Comparison of ENCODE assay signal across 1 cellular context in the genomic region with DNA sequence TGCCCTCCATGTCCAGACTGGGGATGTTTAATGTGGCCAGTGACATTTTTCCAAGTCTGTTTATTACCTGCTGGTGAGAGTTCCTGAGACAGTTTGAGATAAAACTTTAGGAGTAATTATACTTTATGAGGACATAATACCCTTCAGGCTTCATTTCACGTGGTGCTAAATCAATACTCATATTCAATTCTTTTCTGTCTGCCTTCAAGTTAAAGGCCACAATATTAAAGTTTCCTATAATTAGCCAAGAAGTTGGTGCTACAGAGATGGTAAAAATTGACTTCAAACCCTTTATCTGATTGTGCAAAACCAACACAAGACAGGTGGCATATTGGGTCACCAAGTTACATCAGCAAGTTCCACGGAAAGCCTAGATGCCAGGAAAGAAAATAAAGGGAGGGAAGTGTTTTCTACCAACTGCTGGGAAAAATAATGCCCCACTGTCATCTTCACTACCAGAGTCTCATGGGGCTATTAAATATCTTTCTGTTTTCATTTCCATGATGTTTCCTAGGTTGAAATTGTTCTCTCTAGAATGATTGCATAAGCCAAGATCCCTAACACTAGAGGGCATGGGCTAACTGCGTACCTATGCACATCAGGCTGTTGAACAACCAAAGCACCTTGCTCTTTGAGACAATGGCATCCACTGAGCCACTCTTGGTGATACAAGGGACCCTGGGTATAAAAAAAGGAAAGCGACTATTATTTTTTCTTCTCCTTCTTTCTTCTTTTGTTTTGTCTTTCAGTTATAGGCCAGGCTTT.
TF ChIP-seq lines count a peak whose summit lies in the region.

No MANE protein-coding gene starts in this region.

TF ChIP-seq in SK-N-SH treated with all-trans-retinoic acid at 6 μM for 48 hours, 23 proteins besides CTCF, POLR2A, EP300 and RAD21 (continued from another document):
- TF ChIP-seq, protein P1, sequence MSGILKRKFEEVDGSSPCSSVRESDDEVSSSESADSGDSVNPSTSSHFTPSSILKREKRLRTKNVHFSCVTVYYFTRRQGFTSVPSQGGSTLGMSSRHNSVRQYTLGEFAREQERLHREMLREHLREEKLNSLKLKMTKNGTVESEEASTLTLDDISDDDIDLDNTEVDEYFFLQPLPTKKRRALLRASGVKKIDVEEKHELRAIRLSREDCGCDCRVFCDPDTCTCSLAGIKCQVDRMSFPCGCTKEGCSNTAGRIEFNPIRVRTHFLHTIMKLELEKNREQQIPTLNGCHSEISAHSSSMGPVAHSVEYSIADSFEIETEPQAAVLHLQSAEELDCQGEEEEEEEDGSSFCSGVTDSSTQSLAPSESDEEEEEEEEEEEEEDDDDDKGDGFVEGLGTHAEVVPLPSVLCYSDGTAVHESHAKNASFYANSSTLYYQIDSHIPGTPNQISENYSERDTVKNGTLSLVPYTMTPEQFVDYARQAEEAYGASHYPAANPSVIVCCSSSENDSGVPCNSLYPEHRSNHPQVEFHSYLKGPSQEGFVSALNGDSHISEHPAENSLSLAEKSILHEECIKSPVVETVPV (CRISPR knock-in tag; IDR thresholded peaks at IDR 0.05) = no peak
- no peak for TF ChIP-seq PPARA (CRISPR knock-in tag; IDR thresholded peaks at IDR 0.05; ENCODE audit: borderline replicate concordance)
- TF ChIP-seq OSR1 (CRISPR knock-in tag; IDR thresholded peaks at IDR 0.05) = no peak
- TF ChIP-seq ZNF565 (CRISPR knock-in tag; conservative IDR thresholded peaks at IDR 0.05; ENCODE audit: low read depth) = no peak
- TF ChIP-seq, protein P2, sequence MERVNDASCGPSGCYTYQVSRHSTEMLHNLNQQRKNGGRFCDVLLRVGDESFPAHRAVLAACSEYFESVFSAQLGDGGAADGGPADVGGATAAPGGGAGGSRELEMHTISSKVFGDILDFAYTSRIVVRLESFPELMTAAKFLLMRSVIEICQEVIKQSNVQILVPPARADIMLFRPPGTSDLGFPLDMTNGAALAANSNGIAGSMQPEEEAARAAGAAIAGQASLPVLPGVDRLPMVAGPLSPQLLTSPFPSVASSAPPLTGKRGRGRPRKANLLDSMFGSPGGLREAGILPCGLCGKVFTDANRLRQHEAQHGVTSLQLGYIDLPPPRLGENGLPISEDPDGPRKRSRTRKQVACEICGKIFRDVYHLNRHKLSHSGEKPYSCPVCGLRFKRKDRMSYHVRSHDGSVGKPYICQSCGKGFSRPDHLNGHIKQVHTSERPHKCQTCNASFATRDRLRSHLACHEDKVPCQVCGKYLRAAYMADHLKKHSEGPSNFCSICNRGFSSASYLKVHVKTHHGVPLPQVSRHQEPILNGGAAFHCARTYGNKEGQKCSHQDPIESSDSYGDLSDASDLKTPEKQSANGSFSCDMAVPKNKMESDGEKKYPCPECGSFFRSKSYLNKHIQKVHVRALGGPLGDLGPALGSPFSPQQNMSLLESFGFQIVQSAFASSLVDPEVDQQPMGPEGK (CRISPR knock-in tag; IDR thresholded peaks at IDR 0.05; ENCODE audit: borderline replicate concordance) = no peak
- no peak for TF ChIP-seq ZFP3 (CRISPR knock-in tag; IDR thresholded peaks at IDR 0.05)
